In the genomic region with DNA sequence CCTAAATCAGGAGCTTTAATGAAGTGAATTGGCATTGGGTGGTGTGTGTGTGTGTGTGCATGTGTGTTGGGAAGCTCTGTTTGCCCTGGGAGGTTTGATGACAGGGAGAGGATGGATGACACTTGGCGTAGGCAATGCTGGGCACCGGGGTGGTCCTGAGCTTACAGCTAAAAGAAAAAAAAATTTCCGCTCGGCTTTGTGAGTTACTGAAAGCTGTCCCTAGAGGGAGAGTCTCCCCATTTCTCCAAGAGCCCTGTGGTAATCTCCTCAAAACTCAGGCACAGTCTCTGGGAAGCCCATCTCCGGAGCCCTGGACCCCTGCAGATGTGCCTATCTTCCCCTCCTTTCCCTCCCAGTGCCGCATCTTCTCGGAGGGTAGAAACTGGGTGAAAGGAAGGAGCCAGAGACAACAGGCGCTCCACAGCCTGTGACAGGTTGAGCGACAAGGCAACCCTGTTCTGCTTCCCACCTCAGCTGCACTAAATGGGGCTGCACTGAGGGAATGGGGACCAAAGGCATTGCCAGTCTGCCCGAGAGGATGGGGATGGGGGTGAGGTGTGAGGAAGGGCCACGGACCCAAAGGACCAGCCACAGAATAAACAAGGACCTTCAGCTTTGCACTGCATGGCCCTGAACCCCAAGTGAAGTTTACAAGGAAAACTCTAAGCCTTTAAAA, we compare ENCODE assay signal across 13 cellular contexts. TPM values are rescaled to one million over a fixed set of nuclear protein-coding genes. Genes with fewer than 3 reads are reported as not detected.
DNase-seq lines count a peak whose midpoint lies in the region; ATAC-seq, FAIRE-seq and TF ChIP-seq lines count a peak whose summit lies in the region.
"Had no signal": no experiment of that assay in that cellular context is flagged by ENCODE, and none has a peak within 500 bp of the region (broad histone marks: within the 10 kb centered on the region; RNA-seq: fewer than 3 reads in every experiment).

No MANE protein-coding gene starts in this region.

- no peaks in the 10 kb centered on the region for H3K9me3 ChIP-seq in breast epithelium
- no peaks in the 10 kb centered on the region for H3K9me3 ChIP-seq in keratinocyte (ENCODE audit: control insufficient read depth, low read depth, low read length)
- H3K9me3 ChIP-seq in smooth muscle cell (replicated peaks; ENCODE audit: low read depth): no peaks in the 10 kb centered on the region

- H3K4me1 ChIP-seq in breast epithelium: no peaks in the 10 kb centered on the region
- peaks cover 24% of the 10 kb centered on the region for H3K4me1 ChIP-seq in keratinocyte (ENCODE audit: control insufficient read depth, extremely low read depth, insufficient read depth, low read length)
- peaks cover 34% of the 10 kb centered on the region for H3K4me1 ChIP-seq in smooth muscle cell (ENCODE audit: low read depth)

- no TSS peak for BruUV-seq in MCF 10A (replicated peaks; lab: Mats Ljungman, UMichigan)

- peaks cover 0 to 13% of the 10 kb centered on the region in 2 donors for H3K27me3 ChIP-seq in breast epithelium
- no peaks in the 10 kb centered on the region for H3K27me3 ChIP-seq in keratinocyte (ENCODE audit: control insufficient read depth, extremely low read depth, insufficient read depth, low read length)
- H3K27me3 ChIP-seq in smooth muscle cell (ENCODE audit: low read depth): peaks cover 61% of the 10 kb centered on the region

- H4K20me1 ChIP-seq in keratinocyte (ENCODE audit: control insufficient read depth, extremely low read depth, insufficient read depth, low read length): no peaks in the 10 kb centered on the region
- H4K20me1 ChIP-seq in smooth muscle cell (ENCODE audit: low read depth): no peaks in the 10 kb centered on the region

- TF ChIP-seq POLR2A in breast epithelium (IDR thresholded peaks at IDR 0.05): no peak

- H3K36me3 ChIP-seq in breast epithelium (no peaks in the 10 kb centered on the region), keratinocyte (ENCODE audit: control insufficient read depth in 2 of 2, extremely low read depth in 1 of 2, insufficient read depth in 2 of 2, low read length in 2 of 2) (no peaks in the 10 kb centered on the region), smooth muscle cell (ENCODE audit: low read depth) (no peaks in the 10 kb centered on the region)

- H3K4me3 Mint-ChIP-seq in MCF 10A (ENCODE audit: unreplicated experiment): peak overlapping the region; percentile 62

- ATAC-seq in HG03354 (IDR thresholded peaks at IDR 0.05; ENCODE audit: poor library complexity, severe bottlenecking, unreplicated experiment): no peak
- ATAC-seq: naive thymus-derived CD8-positive, alpha-beta T cell had no signal

- H2AFZ ChIP-seq in keratinocyte (ENCODE audit: control insufficient read depth, low read length) (no peak overlapping the region), smooth muscle cell (ENCODE audit: low read depth) (no peak overlapping the region)

- FAIRE-seq in keratinocyte (lab: Jason Lieb, UNC): peak; percentile 49

- no peaks in the 10 kb centered on the region for H3K9me3 Mint-ChIP-seq in MCF 10A (ENCODE audit: unreplicated experiment)

- H3K27ac ChIP-seq in breast epithelium: no peak overlapping the region
- H3K27ac ChIP-seq in keratinocyte (ENCODE audit: control insufficient read depth, insufficient read depth, low read length): no peak overlapping the region
- H3K27ac ChIP-seq in smooth muscle cell (ENCODE audit: low read depth): no peak overlapping the region

- POLR2A ChIA-PET in MCF 10A (lab: Yijun Ruan, JAX): interaction anchor here (0.6 to 2.0 kb wide), 8 partner anchors 9 to 179 kb away, joined by 3 to 9 read pairs (median 4); no protein-coding TSS in a partner anchor

- H3K9me1 ChIP-seq in keratinocyte (ENCODE audit: control insufficient read depth, extremely low read depth, insufficient read depth, low read length): peaks cover 2% of the 10 kb centered on the region

- H3K4me1 Mint-ChIP-seq in MCF 10A (ENCODE audit: insufficient read depth, unreplicated experiment): peaks cover 25% of the 10 kb centered on the region

- H3K36me3 Mint-ChIP-seq in MCF 10A (ENCODE audit: insufficient read depth, unreplicated experiment): peaks cover 10% of the 10 kb centered on the region

- H3F3A ChIP-seq in smooth muscle cell (ENCODE audit: low read depth): peaks cover 7% of the 10 kb centered on the region

- CTCF ChIA-PET in MCF 10A (lab: Yijun Ruan, JAX): interaction anchor here (0.6 to 11.2 kb wide), 13 partner anchors 12 to 442 kb away, joined by 3 to 96 read pairs (median 5); no protein-coding TSS in a partner anchor

- intact Hi-C loops in MCF 10A (cut with micrococcal nuclease) (no loop called here), breast epithelium (cut with DNase I; ENCODE audit: low total_unique reads) (no loop called here)

- TF ChIP-seq CTCF in MCF 10A (IDR thresholded peaks at IDR 0.05; ENCODE audit: unreplicated experiment) (no peak), breast epithelium (IDR thresholded peaks at IDR 0.05) (no peak), WI38 (IDR thresholded peaks at IDR 0.05; ENCODE audit: low read depth, low read length) (no peak), keratinocyte (optimal IDR thresholded peaks at IDR 0.05 in 1 of 3, IDR thresholded peaks at IDR 0.05 in 1 of 3, conservative IDR thresholded peaks at IDR 0.05 in 1 of 3; ENCODE audit: extremely low read depth in 1 of 3, insufficient read depth in 2 of 3, low read length in 3 of 3) (no peak), smooth muscle cell (IDR thresholded peaks at IDR 0.05; ENCODE audit: borderline replicate concordance, insufficient read depth, poor library complexity, severe bottlenecking) (no peak)

- dilution Hi-C loops in keratinocyte (cut with MboI; ENCODE audit: extremely low pct_ligation_motif_present, low sequenced_read_pairs): no loop called here

- no peaks in the 10 kb centered on the region for H3K27me3 Mint-ChIP-seq in MCF 10A (ENCODE audit: insufficient read depth, unreplicated experiment)

- peak overlapping the region; percentile 52 for H3K27ac Mint-ChIP-seq in MCF 10A (ENCODE audit: low read depth, unreplicated experiment)

- no peak for DNase-seq in MCF 10A (ENCODE audit: unreplicated experiment)
- DNase-seq in breast epithelium (ENCODE audit: low spot score in 2 of 2): no peak
- DNase-seq in keratinocyte (ENCODE audit: low read depth, low spot score): no peak
- no peak for DNase-seq in smooth muscle cell (lab: John Stamatoyannopoulos, UW; ENCODE audit: unreplicated experiment)
- DNase-seq in stimulated activated CD4-positive, alpha-beta T cell treated with anti-CD3 and anti-CD28 coated beads, Interleukin-15, amount 100 ng/mL, for 24 hours: no peak
- no peak for DNase-seq in activated naive CD4-positive, alpha-beta T cell treated with Interleukin-2 at 50 U/mL for 16 hours
- DNase-seq: activated CD4-positive, CD25-positive, alpha-beta regulatory T cell treated with anti-CD3 and anti-CD28 coated beads, Interleukin-2, amount 50 U/mL, for 72 hours; naive thymus-derived CD8-positive, alpha-beta T cell; T-helper 1 cell had no signal

- WGBS in smooth muscle cell (ENCODE audit: low lambda C conversion rate): 36% methylated on average over 11 of the region's 11 CpGs

- no peak overlapping the region for H3K4me3 ChIP-seq in breast epithelium
- H3K4me3 ChIP-seq in WI38 (ENCODE audit: low read depth, low read length): peak overlapping the region; percentile 59
- no peak overlapping the region for H3K4me3 ChIP-seq in keratinocyte (ENCODE audit: control insufficient read depth in 2 of 3, extremely low read depth in 1 of 3, insufficient read depth in 2 of 3, low read depth in 1 of 3, low read length in 3 of 3)
- H3K4me3 ChIP-seq in smooth muscle cell: peak overlapping the region; percentile 53

- H3K4me2 ChIP-seq in keratinocyte (ENCODE audit: control insufficient read depth, extremely low read depth, insufficient read depth, low read depth, low read length) (no peak overlapping the region), smooth muscle cell (peak overlapping the region; percentile 87)

- H3K79me2 ChIP-seq in keratinocyte (ENCODE audit: control insufficient read depth, insufficient read depth, low read length) (no peaks in the 10 kb centered on the region), smooth muscle cell (ENCODE audit: low read depth) (no peaks in the 10 kb centered on the region)

- no peak overlapping the region for H3K9ac ChIP-seq in keratinocyte (ENCODE audit: control insufficient read depth, extremely low read depth, insufficient read depth, low read length)
- H3K9ac ChIP-seq in smooth muscle cell (ENCODE audit: low read depth): no peak overlapping the region

RNA-seq across cellular contexts. Expression of gene TIFAB, which starts 35.8 kb away (rescaled TPM):
- total RNA-seq in MCF 10A (2022) (not detected in 2 replicates), breast epithelium (not detected), smooth muscle cell (under 0.01 TPM in 1 of 2 replicates, not detected in the other)
- polyA plus RNA-seq in keratinocyte (not detected in 3 replicates), smooth muscle cell (0.08 and 0.11 TPM in 2 replicates)
- polyA plus RNA-seq in keratinocyte (2011; ENCODE audit: low read depth): not detected
- not detected in 2 replicates for polyA plus RNA-seq in keratinocyte (2011; cell fraction: cytosol; rRNA removed)
- not detected in 2 replicates for polyA plus RNA-seq in keratinocyte (2011; cell fraction: nucleus; rRNA removed)
- polyA plus RNA-seq in keratinocyte (2012; ENCODE audit: low replicate concordance): not detected in 2 replicates
- not detected in 3 replicates for polyA minus RNA-seq in keratinocyte
- polyA minus RNA-seq in keratinocyte (2011; cell fraction: cytosol; rRNA and poly(A)+ RNA removed): not detected
- polyA minus RNA-seq in keratinocyte (2011; cell fraction: nucleus; rRNA and poly(A)+ RNA removed): not detected in 2 replicates
- total RNA-seq: naive thymus-derived CD8-positive, alpha-beta T cell had no signal
- polyA plus RNA-seq: naive thymus-derived CD8-positive, alpha-beta T cell had no signal

RNA-seq across cellular contexts. Expression of gene DCANP1, which starts 40.8 kb away (rescaled TPM):
- total RNA-seq in MCF 10A (2022): not detected in 2 replicates
- total RNA-seq in breast epithelium: not detected
- polyA plus RNA-seq in keratinocyte: not detected in 3 replicates
- polyA plus RNA-seq in keratinocyte (2011; ENCODE audit: low read depth): not detected
- not detected in 2 replicates for polyA plus RNA-seq in keratinocyte (2011; cell fraction: cytosol; rRNA removed)
- not detected in 2 replicates for polyA plus RNA-seq in keratinocyte (2011; cell fraction: nucleus; rRNA removed)
- polyA plus RNA-seq in keratinocyte (2012; ENCODE audit: low replicate concordance): not detected in 2 replicates
- polyA minus RNA-seq in keratinocyte: 0.10 TPM in 1 of 3 replicates, not detected in the others
- polyA minus RNA-seq in keratinocyte (2011; cell fraction: cytosol; rRNA and poly(A)+ RNA removed): not detected
- polyA minus RNA-seq in keratinocyte (2011; cell fraction: nucleus; rRNA and poly(A)+ RNA removed): not detected in 2 replicates
- not detected in 2 replicates for total RNA-seq in smooth muscle cell
- polyA plus RNA-seq in smooth muscle cell: not detected in 2 replicates
- total RNA-seq: lower leg skin; naive thymus-derived CD8-positive, alpha-beta T cell had no signal
- polyA plus RNA-seq: naive thymus-derived CD8-positive, alpha-beta T cell had no signal

RNA-seq across cellular contexts. Expression of gene NEUROG1, which starts 47.8 kb away (rescaled TPM):
- not detected in 2 replicates for total RNA-seq in MCF 10A (2022)
- total RNA-seq in breast epithelium: not detected
- not detected in 3 replicates for polyA plus RNA-seq in keratinocyte
- polyA plus RNA-seq in keratinocyte (2011; ENCODE audit: low read depth): not detected
- polyA plus RNA-seq in keratinocyte (2011; cell fraction: cytosol; rRNA removed): not detected in 2 replicates
- not detected in 2 replicates for polyA plus RNA-seq in keratinocyte (2011; cell fraction: nucleus; rRNA removed)
- polyA plus RNA-seq in keratinocyte (2012; ENCODE audit: low replicate concordance): not detected in 2 replicates
- polyA minus RNA-seq in keratinocyte: not detected in 3 replicates
- not detected for polyA minus RNA-seq in keratinocyte (2011; cell fraction: cytosol; rRNA and poly(A)+ RNA removed)
- polyA minus RNA-seq in keratinocyte (2011; cell fraction: nucleus; rRNA and poly(A)+ RNA removed): not detected in 2 replicates
- not detected in 2 replicates for total RNA-seq in smooth muscle cell
- not detected in 2 replicates for polyA plus RNA-seq in smooth muscle cell
- total RNA-seq: lower leg skin; naive thymus-derived CD8-positive, alpha-beta T cell; subcutaneous adipose tissue had no signal
- polyA plus RNA-seq: naive thymus-derived CD8-positive, alpha-beta T cell had no signal

Comparison
In these comparisons a context has a peak if more than half of its experiments do, and no peak if none do; other contexts are left out.
1. H3K4me3 ChIP-seq: peak in WI38 (single experiment) and smooth muscle cell (single experiment); none in breast epithelium (0 of 3) and keratinocyte (0 of 3).